9 cellular contexts compared by ENCODE assay signal in the genomic region with DNA sequence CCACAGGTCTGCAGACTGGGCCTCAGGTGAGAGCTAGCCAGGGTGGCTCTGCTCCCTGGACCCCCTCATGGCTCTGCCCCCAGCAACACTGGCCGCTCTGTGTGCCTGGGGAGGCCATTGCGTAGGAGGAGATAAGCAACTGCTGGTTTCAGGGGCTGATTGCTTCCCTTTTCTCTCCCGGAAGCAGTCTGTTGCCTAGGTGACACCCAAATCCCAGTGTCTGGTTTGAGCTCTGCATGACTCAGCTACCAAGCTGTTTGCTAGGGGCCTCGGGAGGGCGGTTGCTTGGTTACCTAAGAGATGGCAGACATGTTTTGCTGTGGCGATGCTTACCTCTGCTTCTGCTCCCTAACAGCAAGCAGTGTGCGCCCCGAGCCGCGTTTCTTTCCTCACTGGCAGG. TPM values are rescaled to one million over a fixed set of nuclear protein-coding genes. Genes with fewer than 3 reads are reported as not detected.
DNase-seq lines count a peak whose midpoint lies in the region; ATAC-seq and TF ChIP-seq lines count a peak whose summit lies in the region.
"Not testable (repeated sequence)": the region's sequence is repeated elsewhere in the genome, so short reads cannot be mapped to it uniquely, and the experiment has no call there.
"Had no signal": no experiment of that assay in that cellular context is flagged by ENCODE, and none has a peak within 500 bp of the region (broad histone marks: within the 10 kb centered on the region; RNA-seq: fewer than 3 reads in every experiment).

No MANE protein-coding gene starts in this region.

- DNase-seq in CD4-positive, alpha-beta memory T cell: peak; percentile 68 to 93 (median 81)
- DNase-seq in NCI-H1694 (lab: John Stamatoyannopoulos, UW) (peak; percentile 64), activated gamma-delta T cell treated with Interleukin-2 at 50 U/mL for 16 hours (peak; percentile 57), heart left ventricle (peak in 3 of 5 donors; percentile 40 to 68 (median 47)), spleen (peak; percentile 85)

- peak; percentile 91 for ATAC-seq in GM19395 (IDR thresholded peaks at IDR 0.05; ENCODE audit: unreplicated experiment)
- ATAC-seq in HG03095 (IDR thresholded peaks at IDR 0.05; ENCODE audit: unreplicated experiment): peak; percentile 93
- peak in 3 of 4 donors; percentile 63 to 70 (median 65) for ATAC-seq in heart left ventricle

- not testable (repeated sequence) for TF ChIP-seq CTCF in heart left ventricle (IDR thresholded peaks at IDR 0.05); spleen (IDR thresholded peaks at IDR 0.05 in 8 of 11, conservative IDR thresholded peaks at IDR 0.05 in 3 of 11)

- H3K27me3 Mint-ChIP-seq in CD4-positive, alpha-beta memory T cell; T-helper 1 cell treated with Interleukin-12 subunit alpha and Interleukin-12 subunit beta and Interleukin-4 antibody, amounts not matched to agents 30 μg/mL and 1 μg/mL, for 36 hours (ENCODE audit: low read depth): not testable (repeated sequence)

- H3K4me1 Mint-ChIP-seq in CD4-positive, alpha-beta memory T cell: peaks cover 23 to 54% (median 33%) of the 10 kb centered on the region in 4 donors
- peaks cover 27% of the 10 kb centered on the region for H3K4me1 Mint-ChIP-seq in T-helper 1 cell treated with Interleukin-12 subunit alpha and Interleukin-12 subunit beta and Interleukin-4 antibody, amounts not matched to agents 30 μg/mL and 1 μg/mL, for 36 hours (ENCODE audit: low read depth)

- peak overlapping the region; percentile 90 to 96 (median 94) for H3K27ac Mint-ChIP-seq in CD4-positive, alpha-beta memory T cell
- peak overlapping the region; percentile 80 for H3K27ac Mint-ChIP-seq in T-helper 1 cell treated with Interleukin-12 subunit alpha and Interleukin-12 subunit beta and Interleukin-4 antibody, amounts not matched to agents 30 μg/mL and 1 μg/mL, for 36 hours

- TF ChIP-seq POLR2A in heart left ventricle (IDR thresholded peaks at IDR 0.05); spleen (IDR thresholded peaks at IDR 0.05): not testable (repeated sequence)

- H3K9me3 Mint-ChIP-seq in CD4-positive, alpha-beta memory T cell; T-helper 1 cell treated with Interleukin-12 subunit alpha and Interleukin-12 subunit beta and Interleukin-4 antibody, amounts not matched to agents 30 μg/mL and 1 μg/mL, for 36 hours: not testable (repeated sequence)

- CTCF ChIA-PET in CD4-positive, alpha-beta memory T cell (lab: Charles Lee; ENCODE audit: partially characterized antibody): interaction anchor here (1.1 to 6.5 kb wide), 4 partner anchors 13 to 21 kb away, joined by 3 to 56 read pairs (median 10); a partner anchor contains a TSS

- 25 to 45% (median 27%) methylated on average over 3 to 5 of the region's 10 CpGs; no CpG with 5 or more reads in 1 of the 4 donors for WGBS in heart left ventricle, 4 donors
- WGBS in spleen, 5 donors: 2 to 18% (median 7%) methylated on average over 3 to 5 of the region's 10 CpGs; no CpG with 5 or more reads in 2 of the 5 donors

- peak overlapping the region in 7 of 8 donors; percentile 46 to 70 (median 66) for H3K4me3 Mint-ChIP-seq in CD4-positive, alpha-beta memory T cell
- not testable (repeated sequence) for H3K4me3 Mint-ChIP-seq in T-helper 1 cell treated with Interleukin-12 subunit alpha and Interleukin-12 subunit beta and Interleukin-4 antibody, amounts not matched to agents 30 μg/mL and 1 μg/mL, for 36 hours

- not testable (repeated sequence) for H3K4me3 ChIP-seq in CD4-positive, alpha-beta memory T cell (ENCODE audit: low read length in 2 of 2); heart left ventricle
- peak overlapping the region in 1 of 8 donors; percentile 45 for H3K4me3 ChIP-seq in spleen

- not testable (repeated sequence) for H3K9me3 ChIP-seq in CD4-positive, alpha-beta memory T cell (ENCODE audit: control insufficient read depth in 1 of 2, low read length in 2 of 2); heart left ventricle; spleen

- H3K27me3 ChIP-seq in CD4-positive, alpha-beta memory T cell (ENCODE audit: insufficient read depth, low read length); heart left ventricle; spleen (replicated peaks in 1 of 7): not testable (repeated sequence)

- H3K36me3 Mint-ChIP-seq in CD4-positive, alpha-beta memory T cell; T-helper 1 cell treated with Interleukin-12 subunit alpha and Interleukin-12 subunit beta and Interleukin-4 antibody, amounts not matched to agents 30 μg/mL and 1 μg/mL, for 36 hours (ENCODE audit: low read depth): not testable (repeated sequence)

- peak overlapping the region; percentile 74 for H3K27ac ChIP-seq in CD4-positive, alpha-beta memory T cell (ENCODE audit: low read depth, low read length)
- peak overlapping the region in 4 of 12 donors; percentile 39 to 72 (median 46) for H3K27ac ChIP-seq in heart left ventricle
- H3K27ac ChIP-seq in spleen: peak overlapping the region in 6 of 8 donors; percentile 20 to 82 (median 59)

- peaks cover 54% of the 10 kb centered on the region for H3K4me1 ChIP-seq in CD4-positive, alpha-beta memory T cell (ENCODE audit: insufficient read depth, low read length)
- H3K4me1 ChIP-seq in heart left ventricle (peaks cover 0 to 11% (median 0%) of the 10 kb centered on the region in 12 donors), spleen (peaks cover 0 to 18% (median 3%) of the 10 kb centered on the region in 6 donors)

- POLR2A ChIA-PET in CD4-positive, alpha-beta memory T cell (lab: Charles Lee; ENCODE audit: partially characterized antibody): interaction anchor here (0.8 to 11.7 kb wide), 4 partner anchors 12 to 414 kb away, joined by 3 to 112 read pairs (median 34); a partner anchor contains a TSS

- H3K36me3 ChIP-seq in CD4-positive, alpha-beta memory T cell (ENCODE audit: insufficient read depth, low read length); heart left ventricle; spleen: not testable (repeated sequence)

- intact Hi-C loops in CD4-positive, alpha-beta memory T cell (cut with micrococcal nuclease); heart left ventricle (cut with DNase I); spleen (cut with DNase I; ENCODE audit: low total_unique reads): not testable (repeated sequence)

RNA-seq across cellular contexts. Expression of a gene that starts 15.4 kb away (rescaled TPM):
- 10 to 100 TPM; 24.6 to 25.2 TPM for total RNA-seq in CD4-positive, alpha-beta memory T cell
- polyA plus RNA-seq in CD4-positive, alpha-beta memory T cell: 10 to 100 TPM; 25.7 to 26.2 TPM
- total RNA-seq in heart left ventricle (10 to 100 TPM; 15.8 to 35.9 (median 25.3) TPM), spleen (10 to 100 TPM; 17.6 to 37.8 (median 24.1) TPM)
- polyA plus RNA-seq in heart left ventricle (10 to 100 TPM; 24.6 to 45.6 TPM), spleen (10 to 100 TPM; 23.8 to 32.0 (median 28.4) TPM)

RNA-seq across cellular contexts. Expression of a gene that starts 20.3 kb away (rescaled TPM):
- total RNA-seq in CD4-positive, alpha-beta memory T cell: 100 to 1,000 TPM; 185 to 196 TPM
- polyA plus RNA-seq in CD4-positive, alpha-beta memory T cell: 100 to 1,000 TPM; 121 to 130 TPM
- total RNA-seq in heart left ventricle (10 to 100 TPM; 57.4 to 83.9 (median 72.6) TPM), spleen (100 to 1,000 TPM in 2 of 7 donors, 10 to 100 TPM in 5; 78.4 to 114 (median 94.2) TPM)
- polyA plus RNA-seq in heart left ventricle (10 to 100 TPM; 20.7 to 58.9 TPM), spleen (10 to 100 TPM; 22.4 to 33.9 (median 24.0) TPM)

RNA-seq across cellular contexts. Expression of a gene that starts 24.3 kb away (rescaled TPM):
- total RNA-seq in CD4-positive, alpha-beta memory T cell: not detected
- polyA plus RNA-seq in CD4-positive, alpha-beta memory T cell: not detected
- total RNA-seq in heart left ventricle (under 1 TPM in 2 of 9 donors, not detected in 7; 0.32 to 0.49 TPM), spleen (not detected)
- polyA plus RNA-seq in heart left ventricle (under 1 TPM in 1 of 2 donors, not detected in 1; 0.23 TPM), spleen (under 1 TPM in 1 of 3 donors, not detected in 2; 0.11 TPM)
- total RNA-seq: mammary epithelial cell had no signal
- polyA plus RNA-seq: mammary epithelial cell had no signal
